Comparison of ENCODE assay signal across 1 cellular context in genomic region chr9:8019636-8020035, GRCh38.
TF ChIP-seq lines count a peak whose summit lies in the region.

No MANE protein-coding gene starts in this region.

TF ChIP-seq in HepG2, 621 proteins besides CTCF, POLR2A, EP300 and RAD21 (continued from another document):
- TF ChIP-seq ZBED4 (CRISPR knock-in tag; IDR thresholded peaks at IDR 0.05; ENCODE audit: borderline replicate concordance), result no peak
- TF ChIP-seq SMAD3 (CRISPR knock-in tag; IDR thresholded peaks at IDR 0.05), result no peak
- TF ChIP-seq AKNA (CRISPR knock-in tag; IDR thresholded peaks at IDR 0.05; ENCODE audit: borderline replicate concordance), result no peak
